Comparison of ENCODE assay signal across 9 cellular contexts in genomic region chr19:8831373-8831772, GRCh38. TPM values are rescaled to one million over a fixed set of nuclear protein-coding genes. Genes with fewer than 3 reads are reported as not detected.
DNase-seq lines count a peak whose midpoint lies in the region; ATAC-seq and TF ChIP-seq lines count a peak whose summit lies in the region.
"Had no signal": no experiment of that assay in that cellular context is flagged by ENCODE, and none has a peak within 500 bp of the region (broad histone marks: within the 10 kb centered on the region; RNA-seq: fewer than 3 reads in every experiment).

No MANE protein-coding gene starts in this region.

- TF ChIP-seq POLR2A in breast epithelium (IDR thresholded peaks at IDR 0.05): no peak

- H3K4me1 ChIP-seq in ACC112 (ENCODE audit: control insufficient read depth, insufficient read depth, low read length, unreplicated experiment): peaks cover 7% of the 10 kb centered on the region
- no peaks in the 10 kb centered on the region for H3K4me1 ChIP-seq in HUES6 (ENCODE audit: control insufficient read depth, insufficient read depth, low read length)
- H3K4me1 ChIP-seq in breast epithelium: peaks cover 0 to 8% of the 10 kb centered on the region in 2 donors
- peaks cover 8% of the 10 kb centered on the region for H3K4me1 ChIP-seq in muscle layer of colon (ENCODE audit: insufficient read depth, low read length)

- H3K9me3 ChIP-seq in HUES6 (ENCODE audit: control insufficient read depth, insufficient read depth, low read depth, low read length) (peaks cover 14% of the 10 kb centered on the region; the same call in 1 of the 2 replicates), breast epithelium (no peaks in the 10 kb centered on the region), muscle layer of colon (ENCODE audit: low read length) (no peaks in the 10 kb centered on the region)

- intact Hi-C loops in breast epithelium (cut with DNase I; ENCODE audit: low total_unique reads): no loop called here

- no peaks in the 10 kb centered on the region for H3K36me3 ChIP-seq in ACC112 (ENCODE audit: insufficient read depth, low read length)
- H3K36me3 ChIP-seq in HUES6 (ENCODE audit: control insufficient read depth, insufficient read depth, low read length): peaks cover 21% of the 10 kb centered on the region
- no peaks in the 10 kb centered on the region for H3K36me3 ChIP-seq in breast epithelium
- H3K36me3 ChIP-seq in muscle layer of colon (ENCODE audit: insufficient read depth, low read length): peaks cover 4% of the 10 kb centered on the region

- H3K27ac ChIP-seq in ACC112 (ENCODE audit: low read depth, low read length): peak overlapping the region; percentile 81; the same call in 1 of the 2 replicates
- no peak overlapping the region; the same call in 1 of the 2 replicates for H3K27ac ChIP-seq in HUES6 (ENCODE audit: low read depth, low read length)
- peak overlapping the region in 1 of 2 donors; percentile 95 for H3K27ac ChIP-seq in breast epithelium
- peak overlapping the region; percentile 95 for H3K27ac ChIP-seq in muscle layer of colon (ENCODE audit: low read depth, low read length)

- peak overlapping the region; percentile 87 for H3K4me3 ChIP-seq in ACC112 (ENCODE audit: low read depth, low read length)
- H3K4me3 ChIP-seq in HUES6 (ENCODE audit: low read depth, low read length): peak overlapping the region; percentile 92
- peak overlapping the region; percentile 80 to 93 (median 92) for H3K4me3 ChIP-seq in breast epithelium
- H3K4me3 ChIP-seq in muscle layer of colon (ENCODE audit: low read depth in 1 of 2, low read length in 2 of 2): peak overlapping the region; percentile 72 to 75

- DNase-seq in breast epithelium (ENCODE audit: low spot score in 2 of 2) (no peak), NAMALWA (ENCODE audit: low spot score) (no peak), GM20000 (ENCODE audit: low spot score) (no peak)

- TF ChIP-seq CTCF in breast epithelium (IDR thresholded peaks at IDR 0.05) (no peak), GM20000 (IDR thresholded peaks at IDR 0.05; ENCODE audit: extremely low read depth, missing control alignments) (no peak)

- no peaks in the 10 kb centered on the region for H3K79me2 ChIP-seq in ACC112 (ENCODE audit: control insufficient read depth, insufficient read depth, low read length, unreplicated experiment)

- no peaks in the 10 kb centered on the region for H3K27me3 ChIP-seq in ACC112 (ENCODE audit: insufficient read depth, low read length)
- H3K27me3 ChIP-seq in HUES6 (ENCODE audit: control insufficient read depth, insufficient read depth, low read length): no peaks in the 10 kb centered on the region
- no peaks in the 10 kb centered on the region for H3K27me3 ChIP-seq in breast epithelium
- no peaks in the 10 kb centered on the region for H3K27me3 ChIP-seq in muscle layer of colon (ENCODE audit: control insufficient read depth in 1 of 2, insufficient read depth in 2 of 2, low read length in 2 of 2)

- H3K9ac ChIP-seq in HUES6 (ENCODE audit: low read length): no peak overlapping the region
- H3K9ac ChIP-seq in muscle layer of colon (ENCODE audit: low read length): peak overlapping the region; percentile 79

- H2AFZ ChIP-seq in ACC112 (ENCODE audit: low read length, unreplicated experiment): peak overlapping the region; percentile 80

- ATAC-seq in GM21529 (IDR thresholded peaks at IDR 0.05; ENCODE audit: unreplicated experiment) (no peak), HG03354 (IDR thresholded peaks at IDR 0.05; ENCODE audit: poor library complexity, severe bottlenecking, unreplicated experiment) (no peak)

RNA-seq across cellular contexts. Expression of gene ZNF558, which starts 0.7 kb away (rescaled TPM):
- total RNA-seq in breast epithelium: 10 to 100 TPM; 31.4 to 40.7 (median 36.7) TPM

RNA-seq across cellular contexts. Expression of gene MBD3L1, which starts 0.8 kb away (rescaled TPM):
- total RNA-seq in breast epithelium: not detected
- total RNA-seq: lung microvascular endothelial cell had no signal
